13 cellular contexts compared by ENCODE assay signal in the genomic region with DNA sequence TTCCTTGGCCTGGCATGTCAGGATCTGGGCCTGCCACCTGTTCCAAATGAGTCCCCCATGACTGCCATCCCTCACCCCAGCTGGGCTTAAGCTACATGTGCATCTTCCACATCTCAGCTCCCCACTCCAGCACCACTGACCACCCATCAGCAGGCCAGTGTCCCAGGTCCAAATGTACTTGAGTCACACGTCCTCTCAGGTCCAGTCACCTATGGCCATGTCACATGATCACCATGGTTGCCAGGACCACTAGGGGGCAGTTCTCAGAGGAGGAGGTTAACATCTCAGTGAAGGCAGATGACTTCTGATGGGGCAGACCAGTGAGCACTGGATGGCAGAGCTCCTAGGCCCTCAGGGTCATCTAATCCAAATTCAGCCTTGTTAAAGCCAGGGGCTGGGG. TPM values are rescaled to one million over a fixed set of nuclear protein-coding genes. Genes with fewer than 3 reads are reported as not detected.
DNase-seq lines count a peak whose midpoint lies in the region; ATAC-seq and TF ChIP-seq lines count a peak whose summit lies in the region.
"Had no signal": no experiment of that assay in that cellular context is flagged by ENCODE, and none has a peak within 500 bp of the region (broad histone marks: within the 10 kb centered on the region; RNA-seq: fewer than 3 reads in every experiment).

No MANE protein-coding gene starts in this region.

- ATAC-seq in HG03095 (IDR thresholded peaks at IDR 0.05; ENCODE audit: unreplicated experiment) = no peak
- ATAC-seq: esophagus mucosa had no signal

- in situ Hi-C loops in ACHN (cut with HindIII; ENCODE audit: low pct_ligation_motif_present, low pct_unique_long_range_greater_than_20kb, low sequenced_read_pairs) (loop anchor here (25.0 kb wide), 1 partner anchor 439 kb away; no protein-coding TSS in a partner anchor), SK-MEL-5 (cut with HindIII; ENCODE audit: low pct_unique_long_range_greater_than_20kb, low sequenced_read_pairs) (no loop called here)

- no peak overlapping the region for H3K4me3 ChIP-seq in GM12875 (ENCODE audit: low read depth, low read length)
- H3K4me3 ChIP-seq: lung had no signal

- peak; percentile 49; the same call in 1 of the 2 replicates for TF ChIP-seq CTCF in GM12875 (IDR thresholded peaks at IDR 0.05; ENCODE audit: borderline replicate concordance, insufficient read depth, low read depth, low read length)

- DNase-seq in ACHN (peak; percentile 31), SK-MEL-5 (ENCODE audit: low read depth, low spot score) (peak; percentile 44), germinal center (ENCODE audit: low spot score) (peak; percentile 28), T-helper 2 cell (no peak), T-helper 9 cell (no peak), NAMALWA (ENCODE audit: low spot score) (no peak)
- DNase-seq: activated naive CD8-positive, alpha-beta T cell treated with anti-CD3 and anti-CD28 coated beads for 36 hours; retina had no signal

RNA-seq across cellular contexts. Expression of gene WNT11, which starts 41.9 kb away (rescaled TPM):
- 0.08 and 0.16 TPM in 2 replicates for total RNA-seq in SK-MEL-5 (2014; rRNA removed; shearing (Covaris generic))
- polyA plus RNA-seq in SK-MEL-5 (2015; cell fraction: cytosol; rRNA removed) = 0.13 TPM in 1 of 2 replicates, not detected in the other
- 0.15 TPM in 1 of 2 replicates, not detected in the other for polyA plus RNA-seq in SK-MEL-5 (2015; cell fraction: nucleus; rRNA removed)
- total RNA-seq: activated naive CD8-positive, alpha-beta T cell treated with anti-CD3 and anti-CD28 coated beads for 36 hours had no signal
- polyA plus RNA-seq: IgD-negative memory B cell had no signal

Comparison
In these comparisons a context has a peak if more than half of its experiments do, and no peak if none do; other contexts are left out.
1. DNase-seq: peak in ACHN (single experiment), SK-MEL-5 (single experiment) and germinal center (single experiment); none in T-helper 2 cell (0 of 5), T-helper 9 cell (single experiment) and NAMALWA (single experiment).